Comparison of ENCODE assay signal across 1 cellular context in the genomic region with DNA sequence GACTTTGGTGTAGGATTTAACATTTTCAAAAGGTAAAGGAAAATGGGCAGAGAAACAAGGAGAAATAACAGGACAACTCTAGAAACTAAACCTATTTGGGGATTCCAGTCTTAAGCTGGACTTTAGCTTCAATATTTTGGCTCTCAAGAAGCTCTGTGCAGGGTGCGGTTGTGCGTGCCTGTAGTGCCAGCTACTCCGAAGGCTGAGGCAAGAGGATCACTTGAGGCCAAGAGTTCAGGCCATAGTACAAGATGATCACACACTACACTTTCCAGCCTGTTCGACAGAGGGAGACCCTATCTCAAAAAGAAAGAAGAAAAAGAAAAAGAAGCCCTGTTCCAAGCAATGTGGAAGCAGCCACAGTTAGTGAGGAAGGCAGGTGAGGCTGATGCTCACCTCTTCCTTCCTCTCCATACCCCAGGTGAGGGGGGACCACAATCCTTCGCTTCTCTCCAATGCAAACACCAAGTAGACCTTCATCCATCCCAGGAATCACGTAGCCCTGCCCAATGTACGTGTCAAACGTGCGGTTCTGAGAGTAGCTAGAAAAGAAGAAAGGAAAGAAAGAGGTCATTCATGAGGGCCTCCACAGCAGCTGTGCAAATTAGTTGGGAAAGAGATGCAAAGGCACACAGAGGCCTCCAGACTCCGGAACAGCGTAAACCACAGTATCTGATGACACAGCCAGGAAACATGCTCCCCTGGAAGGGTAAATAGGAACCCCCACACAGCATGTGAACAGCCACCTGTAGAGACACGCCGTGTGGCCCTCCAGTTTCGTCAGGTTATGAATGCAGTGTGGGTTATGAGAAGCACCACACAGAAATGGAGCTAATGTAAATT.
TF ChIP-seq lines count a peak whose summit lies in the region.
"Not testable (repeated sequence)": the region's sequence is repeated elsewhere in the genome, so short reads cannot be mapped to it uniquely, and the experiment has no call there.

No MANE protein-coding gene starts in this region.

TF ChIP-seq in HepG2, 621 proteins besides CTCF, POLR2A, EP300 and RAD21 (continued from another document and continues in another):
- TF ChIP-seq HDAC1 (CRISPR knock-in tag; IDR thresholded peaks at IDR 0.05) (peak; percentile 81), MYNN (CRISPR knock-in tag; IDR thresholded peaks at IDR 0.05; ENCODE audit: low read depth) (0 out of 2 replicates have a peak, but pooled peaks have one; percentile 44), ZNF274 (CRISPR knock-in tag; IDR thresholded peaks at IDR 0.05) (peak; percentile 58; the same call in 1 of the 2 replicates), CCDC6 (CRISPR knock-in tag; IDR thresholded peaks at IDR 0.05) (0 out of 2 replicates have a peak, but pooled peaks have one; percentile 27), ZNF788 (CRISPR knock-in tag; IDR thresholded peaks at IDR 0.05; ENCODE audit: borderline replicate concordance) (peak; percentile 64; the same call in 1 of the 2 replicates), ATF7 (CRISPR knock-in tag; IDR thresholded peaks at IDR 0.05) (peak; percentile 65), CEBPB (IDR thresholded peaks at IDR 0.05; ENCODE audit: borderline replicate concordance, low read depth, low read length) (peak; percentile 46; the same call in 1 of the 2 replicates), TCF7 (IDR thresholded peaks at IDR 0.05; ENCODE audit: low read depth) (peak; percentile 80), KDM6A (CRISPR knock-in tag; IDR thresholded peaks at IDR 0.05; ENCODE audit: low read depth) (peak; percentile 75; the same call in 1 of the 2 replicates), NFKBIZ (CRISPR knock-in tag; IDR thresholded peaks at IDR 0.05) (0 out of 2 replicates have a peak, but pooled peaks have one; percentile 66), ZNF343 (CRISPR knock-in tag; IDR thresholded peaks at IDR 0.05) (0 out of 2 replicates have a peak, but pooled peaks have one; percentile 33), ZNF264 (CRISPR knock-in tag; IDR thresholded peaks at IDR 0.05) (0 out of 2 replicates have a peak, but pooled peaks have one; percentile 59), ZNF44 (CRISPR knock-in tag; IDR thresholded peaks at IDR 0.05) (0 out of 2 replicates have a peak, but pooled peaks have one; percentile 52), KAT7 (CRISPR knock-in tag; IDR thresholded peaks at IDR 0.05; ENCODE audit: borderline replicate concordance) (0 out of 2 replicates have a peak, but pooled peaks have one; percentile 24), JUNB (CRISPR knock-in tag; IDR thresholded peaks at IDR 0.05; ENCODE audit: borderline replicate concordance) (peak; percentile 93), ZBTB7B (CRISPR knock-in tag; IDR thresholded peaks at IDR 0.05) (peak; percentile 38; the same call in 1 of the 2 replicates), ATF1 (CRISPR knock-in tag; IDR thresholded peaks at IDR 0.05) (peak; percentile 80), ZNF629 (CRISPR knock-in tag; conservative IDR thresholded peaks at IDR 0.05) (peak; percentile 38; the same call in 1 of the 2 replicates), SOX5 (CRISPR knock-in tag; IDR thresholded peaks at IDR 0.05; ENCODE audit: borderline replicate concordance) (peak; percentile 83), ELF3 (CRISPR knock-in tag; IDR thresholded peaks at IDR 0.05) (peak; percentile 93), ESRRA (CRISPR knock-in tag; IDR thresholded peaks at IDR 0.05; ENCODE audit: low read depth) (0 out of 2 replicates have a peak, but pooled peaks have one; percentile 27), JUN (CRISPR knock-in tag; IDR thresholded peaks at IDR 0.05) (peak; percentile 82), HMG20A (CRISPR knock-in tag; IDR thresholded peaks at IDR 0.05; ENCODE audit: borderline replicate concordance) (peak; percentile 76; the same call in 1 of the 2 replicates), MIXL1 (CRISPR knock-in tag; IDR thresholded peaks at IDR 0.05) (peak; percentile 76), YY1 (IDR thresholded peaks at IDR 0.05; ENCODE audit: insufficient read depth, insufficient replicate concordance, low read depth, low read length) (peak; percentile 19)
- TF ChIP-seq, protein P1, sequence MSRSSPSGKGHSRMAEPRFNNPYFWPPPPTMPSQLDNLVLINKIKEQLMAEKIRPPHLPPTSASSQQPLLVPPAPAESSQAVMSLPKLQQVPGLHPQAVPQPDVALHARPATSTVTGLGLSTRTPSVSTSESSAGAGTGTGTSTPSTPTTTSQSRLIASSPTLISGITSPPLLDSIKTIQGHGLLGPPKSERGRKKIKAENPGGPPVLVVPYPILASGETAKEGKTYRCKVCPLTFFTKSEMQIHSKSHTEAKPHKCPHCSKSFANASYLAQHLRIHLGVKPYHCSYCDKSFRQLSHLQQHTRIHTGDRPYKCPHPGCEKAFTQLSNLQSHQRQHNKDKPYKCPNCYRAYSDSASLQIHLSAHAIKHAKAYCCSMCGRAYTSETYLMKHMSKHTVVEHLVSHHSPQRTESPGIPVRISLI (CRISPR knock-in tag; IDR thresholded peaks at IDR 0.05; ENCODE audit: borderline replicate concordance), result peak; percentile 27; the same call in 1 of the 2 replicates
- TF ChIP-seq, protein P2, sequence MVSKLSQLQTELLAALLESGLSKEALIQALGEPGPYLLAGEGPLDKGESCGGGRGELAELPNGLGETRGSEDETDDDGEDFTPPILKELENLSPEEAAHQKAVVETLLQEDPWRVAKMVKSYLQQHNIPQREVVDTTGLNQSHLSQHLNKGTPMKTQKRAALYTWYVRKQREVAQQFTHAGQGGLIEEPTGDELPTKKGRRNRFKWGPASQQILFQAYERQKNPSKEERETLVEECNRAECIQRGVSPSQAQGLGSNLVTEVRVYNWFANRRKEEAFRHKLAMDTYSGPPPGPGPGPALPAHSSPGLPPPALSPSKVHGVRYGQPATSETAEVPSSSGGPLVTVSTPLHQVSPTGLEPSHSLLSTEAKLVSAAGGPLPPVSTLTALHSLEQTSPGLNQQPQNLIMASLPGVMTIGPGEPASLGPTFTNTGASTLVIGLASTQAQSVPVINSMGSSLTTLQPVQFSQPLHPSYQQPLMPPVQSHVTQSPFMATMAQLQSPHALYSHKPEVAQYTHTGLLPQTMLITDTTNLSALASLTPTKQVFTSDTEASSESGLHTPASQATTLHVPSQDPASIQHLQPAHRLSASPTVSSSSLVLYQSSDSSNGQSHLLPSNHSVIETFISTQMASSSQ (IDR thresholded peaks at IDR 0.05; ENCODE audit: low read depth), result peak; percentile 62
- TF ChIP-seq, protein P2 (CRISPR knock-in tag; IDR thresholded peaks at IDR 0.05; ENCODE audit: borderline replicate concordance), result peak; percentile 60; the same call in 1 of the 2 replicates
- TF ChIP-seq, protein P3, sequence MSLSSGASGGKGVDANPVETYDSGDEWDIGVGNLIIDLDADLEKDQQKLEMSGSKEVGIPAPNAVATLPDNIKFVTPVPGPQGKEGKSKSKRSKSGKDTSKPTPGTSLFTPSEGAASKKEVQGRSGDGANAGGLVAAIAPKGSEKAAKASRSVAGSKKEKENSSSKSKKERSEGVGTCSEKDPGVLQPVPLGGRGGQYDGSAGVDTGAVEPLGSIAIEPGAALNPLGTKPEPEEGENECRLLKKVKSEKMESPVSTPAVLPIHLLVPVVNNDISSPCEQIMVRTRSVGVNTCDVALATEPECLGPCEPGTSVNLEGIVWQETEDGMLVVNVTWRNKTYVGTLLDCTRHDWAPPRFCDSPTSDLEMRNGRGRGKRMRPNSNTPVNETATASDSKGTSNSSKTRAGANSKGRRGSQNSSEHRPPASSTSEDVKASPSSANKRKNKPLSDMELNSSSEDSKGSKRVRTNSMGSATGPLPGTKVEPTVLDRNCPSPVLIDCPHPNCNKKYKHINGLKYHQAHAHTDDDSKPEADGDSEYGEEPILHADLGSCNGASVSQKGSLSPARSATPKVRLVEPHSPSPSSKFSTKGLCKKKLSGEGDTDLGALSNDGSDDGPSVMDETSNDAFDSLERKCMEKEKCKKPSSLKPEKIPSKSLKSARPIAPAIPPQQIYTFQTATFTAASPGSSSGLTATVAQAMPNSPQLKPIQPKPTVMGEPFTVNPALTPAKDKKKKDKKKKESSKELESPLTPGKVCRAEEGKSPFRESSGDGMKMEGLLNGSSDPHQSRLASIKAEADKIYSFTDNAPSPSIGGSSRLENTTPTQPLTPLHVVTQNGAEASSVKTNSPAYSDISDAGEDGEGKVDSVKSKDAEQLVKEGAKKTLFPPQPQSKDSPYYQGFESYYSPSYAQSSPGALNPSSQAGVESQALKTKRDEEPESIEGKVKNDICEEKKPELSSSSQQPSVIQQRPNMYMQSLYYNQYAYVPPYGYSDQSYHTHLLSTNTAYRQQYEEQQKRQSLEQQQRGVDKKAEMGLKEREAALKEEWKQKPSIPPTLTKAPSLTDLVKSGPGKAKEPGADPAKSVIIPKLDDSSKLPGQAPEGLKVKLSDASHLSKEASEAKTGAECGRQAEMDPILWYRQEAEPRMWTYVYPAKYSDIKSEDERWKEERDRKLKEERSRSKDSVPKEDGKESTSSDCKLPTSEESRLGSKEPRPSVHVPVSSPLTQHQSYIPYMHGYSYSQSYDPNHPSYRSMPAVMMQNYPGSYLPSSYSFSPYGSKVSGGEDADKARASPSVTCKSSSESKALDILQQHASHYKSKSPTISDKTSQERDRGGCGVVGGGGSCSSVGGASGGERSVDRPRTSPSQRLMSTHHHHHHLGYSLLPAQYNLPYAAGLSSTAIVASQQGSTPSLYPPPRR (CRISPR knock-in tag; IDR thresholded peaks at IDR 0.05; ENCODE audit: borderline replicate concordance), result peak; percentile 80; the same call in 1 of the 2 replicates
- TF ChIP-seq, protein P4, sequence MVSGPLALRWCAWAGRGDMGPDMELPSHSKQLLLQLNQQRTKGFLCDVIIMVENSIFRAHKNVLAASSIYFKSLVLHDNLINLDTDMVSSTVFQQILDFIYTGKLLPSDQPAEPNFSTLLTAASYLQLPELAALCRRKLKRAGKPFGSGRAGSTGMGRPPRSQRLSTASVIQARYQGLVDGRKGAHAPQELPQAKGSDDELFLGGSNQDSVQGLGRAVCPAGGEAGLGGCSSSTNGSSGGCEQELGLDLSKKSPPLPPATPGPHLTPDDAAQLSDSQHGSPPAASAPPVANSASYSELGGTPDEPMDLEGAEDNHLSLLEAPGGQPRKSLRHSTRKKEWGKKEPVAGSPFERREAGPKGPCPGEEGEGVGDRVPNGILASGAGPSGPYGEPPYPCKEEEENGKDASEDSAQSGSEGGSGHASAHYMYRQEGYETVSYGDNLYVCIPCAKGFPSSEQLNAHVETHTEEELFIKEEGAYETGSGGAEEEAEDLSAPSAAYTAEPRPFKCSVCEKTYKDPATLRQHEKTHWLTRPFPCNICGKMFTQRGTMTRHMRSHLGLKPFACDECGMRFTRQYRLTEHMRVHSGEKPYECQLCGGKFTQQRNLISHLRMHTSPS (CRISPR knock-in tag; IDR thresholded peaks at IDR 0.05; ENCODE audit: low read depth), result peak; percentile 27; the same call in 1 of the 2 replicates
- not testable (repeated sequence) for TF ChIP-seq ATF7 (IDR thresholded peaks at IDR 0.05)
- TF ChIP-seq, protein P5, sequence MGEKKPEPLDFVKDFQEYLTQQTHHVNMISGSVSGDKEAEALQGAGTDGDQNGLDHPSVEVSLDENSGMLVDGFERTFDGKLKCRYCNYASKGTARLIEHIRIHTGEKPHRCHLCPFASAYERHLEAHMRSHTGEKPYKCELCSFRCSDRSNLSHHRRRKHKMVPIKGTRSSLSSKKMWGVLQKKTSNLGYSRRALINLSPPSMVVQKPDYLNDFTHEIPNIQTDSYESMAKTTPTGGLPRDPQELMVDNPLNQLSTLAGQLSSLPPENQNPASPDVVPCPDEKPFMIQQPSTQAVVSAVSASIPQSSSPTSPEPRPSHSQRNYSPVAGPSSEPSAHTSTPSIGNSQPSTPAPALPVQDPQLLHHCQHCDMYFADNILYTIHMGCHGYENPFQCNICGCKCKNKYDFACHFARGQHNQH (CRISPR knock-in tag; IDR thresholded peaks at IDR 0.05), result peak; percentile 92
- TF ChIP-seq, protein P6, sequence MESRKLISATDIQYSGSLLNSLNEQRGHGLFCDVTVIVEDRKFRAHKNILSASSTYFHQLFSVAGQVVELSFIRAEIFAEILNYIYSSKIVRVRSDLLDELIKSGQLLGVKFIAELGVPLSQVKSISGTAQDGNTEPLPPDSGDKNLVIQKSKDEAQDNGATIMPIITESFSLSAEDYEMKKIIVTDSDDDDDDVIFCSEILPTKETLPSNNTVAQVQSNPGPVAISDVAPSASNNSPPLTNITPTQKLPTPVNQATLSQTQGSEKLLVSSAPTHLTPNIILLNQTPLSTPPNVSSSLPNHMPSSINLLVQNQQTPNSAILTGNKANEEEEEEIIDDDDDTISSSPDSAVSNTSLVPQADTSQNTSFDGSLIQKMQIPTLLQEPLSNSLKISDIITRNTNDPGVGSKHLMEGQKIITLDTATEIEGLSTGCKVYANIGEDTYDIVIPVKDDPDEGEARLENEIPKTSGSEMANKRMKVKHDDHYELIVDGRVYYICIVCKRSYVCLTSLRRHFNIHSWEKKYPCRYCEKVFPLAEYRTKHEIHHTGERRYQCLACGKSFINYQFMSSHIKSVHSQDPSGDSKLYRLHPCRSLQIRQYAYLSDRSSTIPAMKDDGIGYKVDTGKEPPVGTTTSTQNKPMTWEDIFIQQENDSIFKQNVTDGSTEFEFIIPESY (CRISPR knock-in tag; IDR thresholded peaks at IDR 0.05), result peak; percentile 73; the same call in 1 of the 2 replicates
- TF ChIP-seq, protein P7, sequence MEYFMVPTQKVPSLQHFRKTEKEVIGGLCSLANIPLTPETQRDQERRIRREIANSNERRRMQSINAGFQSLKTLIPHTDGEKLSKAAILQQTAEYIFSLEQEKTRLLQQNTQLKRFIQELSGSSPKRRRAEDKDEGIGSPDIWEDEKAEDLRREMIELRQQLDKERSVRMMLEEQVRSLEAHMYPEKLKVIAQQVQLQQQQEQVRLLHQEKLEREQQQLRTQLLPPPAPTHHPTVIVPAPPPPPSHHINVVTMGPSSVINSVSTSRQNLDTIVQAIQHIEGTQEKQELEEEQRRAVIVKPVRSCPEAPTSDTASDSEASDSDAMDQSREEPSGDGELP (IDR thresholded peaks at IDR 0.05; ENCODE audit: borderline replicate concordance, low read depth), result peak; percentile 96
- TF ChIP-seq, protein P8, sequence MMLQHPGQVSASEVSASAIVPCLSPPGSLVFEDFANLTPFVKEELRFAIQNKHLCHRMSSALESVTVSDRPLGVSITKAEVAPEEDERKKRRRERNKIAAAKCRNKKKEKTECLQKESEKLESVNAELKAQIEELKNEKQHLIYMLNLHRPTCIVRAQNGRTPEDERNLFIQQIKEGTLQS (CRISPR knock-in tag; IDR thresholded peaks at IDR 0.05), result peak; percentile 80
- TF ChIP-seq, protein P9, sequence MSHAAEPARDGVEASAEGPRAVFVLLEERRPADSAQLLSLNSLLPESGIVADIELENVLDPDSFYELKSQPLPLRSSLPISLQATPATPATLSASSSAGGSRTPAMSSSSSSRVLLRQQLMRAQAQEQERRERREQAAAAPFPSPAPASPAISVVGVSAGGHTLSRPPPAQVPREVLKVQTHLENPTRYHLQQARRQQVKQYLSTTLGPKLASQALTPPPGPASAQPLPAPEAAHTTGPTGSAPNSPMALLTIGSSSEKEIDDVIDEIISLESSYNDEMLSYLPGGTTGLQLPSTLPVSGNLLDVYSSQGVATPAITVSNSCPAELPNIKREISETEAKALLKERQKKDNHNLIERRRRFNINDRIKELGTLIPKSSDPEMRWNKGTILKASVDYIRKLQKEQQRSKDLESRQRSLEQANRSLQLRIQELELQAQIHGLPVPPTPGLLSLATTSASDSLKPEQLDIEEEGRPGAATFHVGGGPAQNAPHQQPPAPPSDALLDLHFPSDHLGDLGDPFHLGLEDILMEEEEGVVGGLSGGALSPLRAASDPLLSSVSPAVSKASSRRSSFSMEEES (CRISPR knock-in tag; IDR thresholded peaks at IDR 0.05), result peak; percentile 95
